In the genomic region with DNA sequence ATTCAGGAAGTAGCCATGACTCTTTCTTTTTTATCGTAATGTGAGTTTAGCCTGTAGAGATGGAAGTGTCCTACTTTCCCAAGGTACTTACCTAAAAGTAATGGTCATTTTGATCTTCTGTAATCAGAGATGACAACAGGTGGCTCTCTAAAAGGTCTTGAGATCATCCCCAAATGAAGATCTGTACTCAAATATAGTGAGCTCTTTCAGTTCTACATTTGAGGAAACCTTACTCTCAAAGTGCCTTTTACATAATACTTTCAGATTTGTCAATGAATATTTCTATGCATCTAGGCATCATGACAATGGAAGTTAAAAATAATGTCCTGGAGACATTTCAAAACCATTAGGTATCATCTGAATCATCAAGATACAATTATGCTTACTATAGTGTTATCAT, we compare ENCODE assay signal across 15 cellular contexts.
"Had no signal": no experiment of that assay in that cellular context is flagged by ENCODE, and none has a peak within 500 bp of the region (broad histone marks: within the 10 kb centered on the region; RNA-seq: fewer than 3 reads in every experiment).

No MANE protein-coding gene starts in this region.

- H3K4me3 Mint-ChIP-seq: neural crest cell; stimulated activated naive CD8-positive, alpha-beta T cell treated with anti-CD3 and anti-CD28 coated beads, Interleukin-15, Interleukin-2, amounts not matched to agents 100 ng/mL and 50 ng/mL, for 24 hours had no signal

- H3K36me3 Mint-ChIP-seq: activated naive CD4-positive, alpha-beta T cell treated with anti-CD3 and anti-CD28 coated beads, Interleukin-2, amount 50 U/mL, for 72 hours had no signal

- H3K4me3 ChIP-seq: pancreas, testis had no signal

- DNase-seq: activated effector memory CD4-positive, alpha-beta T cell treated with Interleukin-2 at 50 U/mL for 16 hours; activated T-cell treated with anti-CD3 and anti-CD28 coated beads, Interleukin-2, amount 50 U/mL, for 1 hour; amniotic stem cell; cerebellar nuclear complex; dermis blood vessel endothelial cell; hippocampal formation; pancreas; stimulated activated CD4-positive, alpha-beta T cell treated with anti-CD3 and anti-CD28 coated beads, Interleukin-4, amount 100 ng/mL, for 1 hour; stimulated activated CD8-positive, alpha-beta memory T cell treated with anti-CD3 and anti-CD28 coated beads, Interleukin-4, amount 100 ng/mL, for 48 hours; testis had no signal

- H3K4me1 ChIP-seq: pancreas, testis had no signal

- H3K27ac Mint-ChIP-seq: activated naive CD4-positive, alpha-beta T cell treated with anti-CD3 and anti-CD28 coated beads, Interleukin-2, amount 50 U/mL, for 72 hours; stimulated activated naive CD8-positive, alpha-beta T cell treated with anti-CD3 and anti-CD28 coated beads, Interleukin-15, Interleukin-2, amounts not matched to agents 100 ng/mL and 50 ng/mL, for 24 hours had no signal

- H3K9me3 Mint-ChIP-seq: activated naive CD4-positive, alpha-beta T cell treated with anti-CD3 and anti-CD28 coated beads, Interleukin-2, amount 50 U/mL, for 72 hours; neural crest cell; stimulated activated naive CD8-positive, alpha-beta T cell treated with anti-CD3 and anti-CD28 coated beads, Interleukin-15, Interleukin-2, amounts not matched to agents 100 ng/mL and 50 ng/mL, for 24 hours had no signal

- H3K27me3 ChIP-seq: brain microvascular endothelial cell, pancreas, testis had no signal

- H3K9me3 ChIP-seq: pancreas, testis had no signal

- H3K27ac ChIP-seq: brain microvascular endothelial cell, pancreas, testis had no signal

- H3K36me3 ChIP-seq: brain microvascular endothelial cell had no signal

- ATAC-seq: activated CD4-positive, CD25-positive, alpha-beta regulatory T cell treated with anti-CD3 and anti-CD28 coated beads, Interleukin-2, amount 50 U/mL, for 24 hours; activated naive CD4-positive, alpha-beta T cell treated with anti-CD3 and anti-CD28 coated beads, Interleukin-2, amount 50 U/mL, for 72 hours; pancreas had no signal
